ENCODE assay signal across 30 cellular contexts in genomic region chr20:58092871-58093270, GRCh38.
"Had no signal": no experiment of that assay in that cellular context is flagged by ENCODE, and none has a peak within 500 bp of the region (broad histone marks: within the 10 kb centered on the region; RNA-seq: fewer than 3 reads in every experiment).

No MANE protein-coding gene starts in this region.

- FAIRE-seq: keratinocyte, pancreas, small intestine had no signal

- H3K4me2 ChIP-seq: hepatocyte had no signal

- H3K27me3 ChIP-seq: hepatocyte, sigmoid colon, suprapubic skin, tibial artery, upper lobe of right lung, uterus had no signal

- DNase-seq: heart right ventricle; kidney glomerular epithelial cell; left colon; left ventricle myocardium inferior; mesendoderm; naive B cell; nucleus accumbens; pancreas; posterior cingulate gyrus; retina; right cardiac atrium; sigmoid colon; small intestine; spleen; stimulated activated CD4-positive, alpha-beta T cell treated with anti-CD3 and anti-CD28 coated beads, Interleukin-4, amount 100 ng/mL, for 24 hours; stimulated activated naive CD4-positive, alpha-beta T cell; tibial artery; trophoblast cell; upper lobe of right lung had no signal

- H3K36me3 Mint-ChIP-seq: mesothelial cell of epicardium; naive B cell; natural killer cell treated with Interleukin-12 subunit alpha and Interleukin-12 subunit beta and Interleukin-15 and Interleukin-18, amount 100 ng/mL, for 72 hours; stimulated activated effector memory CD8-positive, alpha-beta T cell treated with anti-CD3 and anti-CD28 coated beads, Interleukin-12 subunit alpha, Interleukin-12 subunit beta, amount 100 ng/mL, for 72 hours had no signal

- H3K9me3 ChIP-seq: heart right ventricle, left ventricle myocardium inferior, pancreas, prostate gland, sigmoid colon, spleen, suprapubic skin, thoracic aorta, tibial artery, upper lobe of right lung, uterus had no signal

- H3K79me2 ChIP-seq: hepatocyte had no signal

- H3K4me1 ChIP-seq: heart right ventricle, left ventricle myocardium inferior, pancreas, prostate gland, sigmoid colon, spleen, suprapubic skin, tibial artery, upper lobe of right lung, uterus had no signal

- H3K27ac ChIP-seq: heart right ventricle, hepatocyte, left ventricle myocardium inferior, pancreas, prostate gland, sigmoid colon, spleen, suprapubic skin, thoracic aorta, tibial artery, upper lobe of right lung, uterus had no signal

- H3K4me3 Mint-ChIP-seq: mesothelial cell of epicardium; naive B cell; natural killer cell treated with Interleukin-12 subunit alpha and Interleukin-12 subunit beta and Interleukin-15 and Interleukin-18, amount 100 ng/mL, for 72 hours; stimulated activated effector memory CD8-positive, alpha-beta T cell treated with anti-CD3 and anti-CD28 coated beads, Interleukin-12 subunit alpha, Interleukin-12 subunit beta, amount 100 ng/mL, for 72 hours; stimulated activated naive CD8-positive, alpha-beta T cell treated with anti-CD3 and anti-CD28 coated beads, Interleukin-15, Interleukin-2, amounts not matched to agents 100 ng/mL and 50 ng/mL, for 24 hours had no signal

- H3K27ac Mint-ChIP-seq: mesothelial cell of epicardium; naive B cell; natural killer cell treated with Interleukin-12 subunit alpha and Interleukin-12 subunit beta and Interleukin-15 and Interleukin-18, amount 100 ng/mL, for 72 hours; stimulated activated effector memory CD8-positive, alpha-beta T cell treated with anti-CD3 and anti-CD28 coated beads, Interleukin-12 subunit alpha, Interleukin-12 subunit beta, amount 100 ng/mL, for 72 hours; stimulated activated naive CD8-positive, alpha-beta T cell treated with anti-CD3 and anti-CD28 coated beads, Interleukin-15, Interleukin-2, amounts not matched to agents 100 ng/mL and 50 ng/mL, for 24 hours had no signal

- ATAC-seq: left colon; natural killer cell treated with Interleukin-12 subunit alpha and Interleukin-12 subunit beta and Interleukin-15 and Interleukin-18, amount 100 ng/mL, for 72 hours; pancreas; right cardiac atrium; stimulated activated effector memory CD8-positive, alpha-beta T cell treated with anti-CD3 and anti-CD28 coated beads, Interleukin-12 subunit alpha, Interleukin-12 subunit beta, amount 100 ng/mL, for 72 hours; upper lobe of right lung had no signal

- H3K4me3 ChIP-seq: heart right ventricle, hepatocyte, left ventricle myocardium inferior, lung, pancreas, prostate gland, sigmoid colon, spleen, suprapubic skin, thoracic aorta, tibial artery, upper lobe of right lung, uterus had no signal

- H3K9me3 Mint-ChIP-seq: mesothelial cell of epicardium; natural killer cell treated with Interleukin-12 subunit alpha and Interleukin-12 subunit beta and Interleukin-15 and Interleukin-18, amount 100 ng/mL, for 72 hours; stimulated activated effector memory CD8-positive, alpha-beta T cell treated with anti-CD3 and anti-CD28 coated beads, Interleukin-12 subunit alpha, Interleukin-12 subunit beta, amount 100 ng/mL, for 72 hours; stimulated activated naive CD8-positive, alpha-beta T cell treated with anti-CD3 and anti-CD28 coated beads, Interleukin-15, Interleukin-2, amounts not matched to agents 100 ng/mL and 50 ng/mL, for 24 hours had no signal

- H3K4me1 Mint-ChIP-seq: mesothelial cell of epicardium; naive B cell; stimulated activated effector memory CD8-positive, alpha-beta T cell treated with anti-CD3 and anti-CD28 coated beads, Interleukin-12 subunit alpha, Interleukin-12 subunit beta, amount 100 ng/mL, for 72 hours had no signal

- H2AFZ ChIP-seq: hepatocyte had no signal
